In the genomic region with DNA sequence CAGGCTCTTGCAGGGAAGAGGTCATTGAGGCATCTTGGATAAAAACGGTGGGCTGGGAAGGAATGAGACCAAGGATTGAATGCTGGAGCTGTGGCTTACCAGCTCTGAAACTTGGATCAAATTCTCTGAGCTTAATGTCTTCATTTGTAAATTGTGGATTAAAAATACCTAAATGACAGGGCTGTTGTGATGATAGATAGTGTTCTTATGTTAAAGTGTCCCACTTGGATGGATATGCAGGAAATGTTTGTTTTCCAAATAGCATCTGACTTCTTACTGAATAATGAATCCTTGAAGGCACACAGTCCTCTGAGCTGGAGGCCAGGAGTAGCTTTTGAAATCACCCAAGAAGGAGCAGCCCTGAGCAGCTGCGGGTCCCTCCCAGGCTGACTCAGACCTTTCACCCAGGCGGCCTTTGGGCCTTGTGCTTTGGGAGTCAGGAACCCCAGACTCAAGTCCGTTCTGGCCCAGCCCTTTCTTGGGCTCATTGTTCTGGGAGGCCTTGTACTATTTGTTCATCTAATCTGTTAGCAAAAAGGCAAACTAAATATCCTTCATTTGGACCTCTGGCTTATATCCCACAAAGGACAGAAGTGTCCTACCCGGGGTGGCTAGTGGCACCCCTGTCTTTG, we compare ENCODE assay signal across 19 cellular contexts.
A peak's percentile ranks its signal among the peaks of the same experiment; 100 is the strongest.
DNase-seq lines count a peak whose midpoint lies in the region; ATAC-seq and TF ChIP-seq lines count a peak whose summit lies in the region.
"Had no signal": no experiment of that assay in that cellular context is flagged by ENCODE, and none has a peak within 500 bp of the region (broad histone marks: within the 10 kb centered on the region; RNA-seq: fewer than 3 reads in every experiment).

No MANE protein-coding gene starts in this region.

- H3K9ac ChIP-seq in mammary epithelial cell (ENCODE audit: insufficient read depth, low read length) (no peak overlapping the region), fibroblast of lung (ENCODE audit: insufficient read depth, low read length) (no peak overlapping the region), mesendoderm (ENCODE audit: low read length) (no peak overlapping the region)
- H3K9ac ChIP-seq: SK-N-SH had no signal

- DNase-seq in MCF 10A (ENCODE audit: unreplicated experiment) (peak; percentile 35), mammary epithelial cell (no peak), fibroblast of lung (ENCODE audit: low read depth in 2 of 2) (peak; percentile 9 to 60), mesendoderm (no peak), uterus (peak; percentile 50 to 55), T-helper 17 cell (no peak)
- no peak for DNase-seq in stimulated activated CD4-positive, alpha-beta T cell treated with anti-CD3 and anti-CD28 coated beads, Interleukin-2, amount 100 ng/mL, for 48 hours
- DNase-seq: activated CD4-positive, alpha-beta T cell treated with anti-CD3 and anti-CD28 coated beads, Interleukin-2, amount 10 ng/mL, durations not matched to agents 7 days and 5 days; activated T-cell treated with anti-CD3 and anti-CD28 coated beads for 4 hours; DMS79 treated with DMSO at 0.1 percent for 48 hours; glutamatergic neuron; NCI-H1930; NCI-H524; posterior cingulate gyrus; SK-N-SH had no signal

- peak overlapping the region; percentile 35 for H3K56ac ChIP-seq in mesendoderm (ENCODE audit: low read length)

- H3K27me3 ChIP-seq in mammary epithelial cell (ENCODE audit: insufficient read depth, low read length) (no peaks in the 10 kb centered on the region), fibroblast of lung (ENCODE audit: control insufficient read depth, insufficient read depth, low read length) (no peaks in the 10 kb centered on the region), mesendoderm (ENCODE audit: insufficient read depth, low read length, poor library complexity) (no peaks in the 10 kb centered on the region), uterus (no peaks in the 10 kb centered on the region)

- no peaks in the 10 kb centered on the region for H3K79me1 ChIP-seq in mesendoderm (ENCODE audit: low read length)

- 49% methylated on average over 5 of the region's 5 CpGs for WGBS in mammary epithelial cell (ENCODE audit: low coverage, missing lambda C conversion rate)
- WGBS in mesendoderm (ENCODE audit: extremely low coverage, insufficient coverage, low lambda C conversion rate) = no CpG with 5 or more reads among the region's 5 CpGs

- no peaks in the 10 kb centered on the region for H3K9me3 Mint-ChIP-seq in MCF 10A (ENCODE audit: unreplicated experiment)
- H3K9me3 Mint-ChIP-seq in stimulated activated memory B cell treated with anti-CD40 and anti-IgM and Interleukin-4, amounts not matched to agents 10 μg/mL and 1 μg/mL and 100 μg/mL, for 72 hours = no peaks in the 10 kb centered on the region
- H3K9me3 Mint-ChIP-seq: activated CD4-positive, alpha-beta T cell treated with anti-CD3 and anti-CD28 coated beads, Interleukin-2, amount 10 ng/mL, durations not matched to agents 7 days and 5 days; activated naive CD4-positive, alpha-beta T cell treated with anti-CD3 and anti-CD28 coated beads, Interleukin-2, amount 50 U/mL, for 24 hours had no signal

- ATAC-seq in T-helper 17 cell = no peak
- no peak for ATAC-seq in stimulated activated memory B cell treated with anti-CD40 and anti-IgM and Interleukin-4, amounts not matched to agents 10 μg/mL and 1 μg/mL and 100 μg/mL, for 72 hours

- H2BK120ac ChIP-seq in mesendoderm (ENCODE audit: low read depth, low read length) = peak overlapping the region; percentile 86

- peaks cover 5% of the 10 kb centered on the region for H3K4me1 Mint-ChIP-seq in MCF 10A (ENCODE audit: insufficient read depth, unreplicated experiment)
- H3K4me1 Mint-ChIP-seq in T-helper 17 cell = peaks cover 7% of the 10 kb centered on the region
- H3K4me1 Mint-ChIP-seq in stimulated activated memory B cell treated with anti-CD40 and anti-IgM and Interleukin-4, amounts not matched to agents 10 μg/mL and 1 μg/mL and 100 μg/mL, for 72 hours = peaks cover 6% of the 10 kb centered on the region
- H3K4me1 Mint-ChIP-seq: activated CD4-positive, alpha-beta T cell treated with anti-CD3 and anti-CD28 coated beads, Interleukin-2, amount 10 ng/mL, durations not matched to agents 7 days and 5 days had no signal

- H3K4me3 Mint-ChIP-seq in MCF 10A (ENCODE audit: unreplicated experiment) (no peak overlapping the region), T-helper 17 cell (no peak overlapping the region)
- H3K4me3 Mint-ChIP-seq in stimulated activated memory B cell treated with anti-CD40 and anti-IgM and Interleukin-4, amounts not matched to agents 10 μg/mL and 1 μg/mL and 100 μg/mL, for 72 hours = no peak overlapping the region
- H3K4me3 Mint-ChIP-seq: activated CD4-positive, alpha-beta T cell treated with anti-CD3 and anti-CD28 coated beads, Interleukin-2, amount 10 ng/mL, durations not matched to agents 7 days and 5 days; activated naive CD4-positive, alpha-beta T cell treated with anti-CD3 and anti-CD28 coated beads, Interleukin-2, amount 50 U/mL, for 24 hours; CD14-positive monocyte had no signal

- no peak overlapping the region for H4K8ac ChIP-seq in mesendoderm (ENCODE audit: low read depth, low read length)

- no peaks in the 10 kb centered on the region for H3K79me2 ChIP-seq in mammary epithelial cell (ENCODE audit: insufficient read depth, low read length)
- no peaks in the 10 kb centered on the region for H3K79me2 ChIP-seq in fibroblast of lung (ENCODE audit: control insufficient read depth, insufficient read depth, low read length)
- no peaks in the 10 kb centered on the region for H3K79me2 ChIP-seq in mesendoderm (ENCODE audit: control insufficient read depth, insufficient read depth, low read length)

- H3K4me1 ChIP-seq in mammary epithelial cell (ENCODE audit: insufficient read depth, low read length) (no peaks in the 10 kb centered on the region), fibroblast of lung (ENCODE audit: control insufficient read depth, extremely low read depth, insufficient read depth, low read length) (no peaks in the 10 kb centered on the region), mesendoderm (ENCODE audit: control insufficient read depth, low read depth, low read length) (peaks cover 5% of the 10 kb centered on the region), uterus (no peaks in the 10 kb centered on the region)

- H3K4me2 ChIP-seq in mammary epithelial cell (ENCODE audit: insufficient read depth, low read depth, low read length) = no peak overlapping the region
- H3K4me2 ChIP-seq in fibroblast of lung (ENCODE audit: extremely low read depth, insufficient read depth, low read length) = no peak overlapping the region
- no peak overlapping the region for H3K4me2 ChIP-seq in mesendoderm (ENCODE audit: low read length)
- H3K4me2 ChIP-seq: SK-N-SH had no signal

- H3K27ac Mint-ChIP-seq in MCF 10A (ENCODE audit: low read depth, unreplicated experiment) (peak overlapping the region; percentile 6), T-helper 17 cell (no peak overlapping the region)
- H3K27ac Mint-ChIP-seq in stimulated activated memory B cell treated with anti-CD40 and anti-IgM and Interleukin-4, amounts not matched to agents 10 μg/mL and 1 μg/mL and 100 μg/mL, for 72 hours = no peak overlapping the region
- H3K27ac Mint-ChIP-seq: activated CD4-positive, alpha-beta T cell treated with anti-CD3 and anti-CD28 coated beads, Interleukin-2, amount 10 ng/mL, durations not matched to agents 7 days and 5 days; activated naive CD4-positive, alpha-beta T cell treated with anti-CD3 and anti-CD28 coated beads, Interleukin-2, amount 50 U/mL, for 24 hours had no signal

- no peak overlapping the region for H4K5ac ChIP-seq in mesendoderm (ENCODE audit: low read length)

- TF ChIP-seq CTCF in MCF 10A (IDR thresholded peaks at IDR 0.05; ENCODE audit: unreplicated experiment) (no peak), mammary epithelial cell (conservative IDR thresholded peaks at IDR 0.05 in 1 of 2, IDR thresholded peaks at IDR 0.05 in 1 of 2; ENCODE audit: extremely low read depth in 1 of 2, insufficient read depth in 1 of 2, low read depth in 1 of 2, low read length in 2 of 2) (no peak), fibroblast of lung (conservative IDR thresholded peaks at IDR 0.05 in 1 of 2, IDR thresholded peaks at IDR 0.05 in 1 of 2; ENCODE audit: low read depth in 1 of 2, low read length in 2 of 2) (no peak), uterus (IDR thresholded peaks at IDR 0.05) (no peak)

- H3K9me3 ChIP-seq in mammary epithelial cell (replicated peaks; ENCODE audit: insufficient read depth, low read length) (no peaks in the 10 kb centered on the region), fibroblast of lung (ENCODE audit: control insufficient read depth, insufficient read depth, low read depth, low read length) (no peaks in the 10 kb centered on the region), uterus (no peaks in the 10 kb centered on the region), T-helper 17 cell (ENCODE audit: control insufficient read depth, low read length, poor library complexity, severe bottlenecking) (no peaks in the 10 kb centered on the region)
- H3K9me3 ChIP-seq: SK-N-SH had no signal

- no peaks in the 10 kb centered on the region for H3K36me3 ChIP-seq in mammary epithelial cell (ENCODE audit: insufficient read depth, low read length)
- no peaks in the 10 kb centered on the region for H3K36me3 ChIP-seq in fibroblast of lung (ENCODE audit: control insufficient read depth, insufficient read depth, low read length)
- no peaks in the 10 kb centered on the region for H3K36me3 ChIP-seq in mesendoderm (ENCODE audit: control insufficient read depth, insufficient read depth, low read length)
- no peaks in the 10 kb centered on the region for H3K36me3 ChIP-seq in uterus

- in situ Hi-C loops in mammary epithelial cell (cut with MboI; ENCODE audit: low sequenced_read_pairs in 2 of 2) = no loop called here

- H3K36me3 Mint-ChIP-seq in MCF 10A (ENCODE audit: insufficient read depth, unreplicated experiment) (no peaks in the 10 kb centered on the region), T-helper 17 cell (ENCODE audit: low read depth) (no peaks in the 10 kb centered on the region)
- no peaks in the 10 kb centered on the region for H3K36me3 Mint-ChIP-seq in stimulated activated memory B cell treated with anti-CD40 and anti-IgM and Interleukin-4, amounts not matched to agents 10 μg/mL and 1 μg/mL and 100 μg/mL, for 72 hours
- H3K36me3 Mint-ChIP-seq: activated naive CD4-positive, alpha-beta T cell treated with anti-CD3 and anti-CD28 coated beads, Interleukin-2, amount 50 U/mL, for 24 hours; CD14-positive monocyte had no signal

- no peak overlapping the region for H3K27ac ChIP-seq in mammary epithelial cell (ENCODE audit: insufficient read depth, low read depth, low read length)
- H3K27ac ChIP-seq in fibroblast of lung (ENCODE audit: insufficient read depth, low read length) = no peak overlapping the region
- H3K27ac ChIP-seq in mesendoderm (ENCODE audit: low read depth, low read length) = no peak overlapping the region
- peak overlapping the region; percentile 68 to 73 for H3K27ac ChIP-seq in uterus
- H3K27ac ChIP-seq: 22Rv1 had no signal

- BruUV-seq in MCF 10A (replicated peaks; lab: Mats Ljungman, UMichigan) = no TSS peak
- BruUV-seq in mammary epithelial cell (replicated peaks; lab: Mats Ljungman, UMichigan) = no TSS peak

- peak overlapping the region; percentile 61 for H3K18ac ChIP-seq in mesendoderm (ENCODE audit: low read length)

- CTCF ChIA-PET in MCF 10A (lab: Yijun Ruan, JAX) = interaction anchor here (0.9 to 4.2 kb wide), 5 partner anchors 11 to 570 kb away, joined by 3 to 12 read pairs (median 3); no protein-coding TSS in a partner anchor
- CTCF ChIA-PET in mammary epithelial cell (lab: Charles Lee; ENCODE audit: low non-redundant PET) = interaction anchor here (0.6 kb wide), 1 partner anchor 184 kb away, joined by 6 read pairs; no protein-coding TSS in a partner anchor

- H2BK15ac ChIP-seq in mesendoderm (replicated peaks; ENCODE audit: low read depth) = peak overlapping the region; percentile 14

- dilution Hi-C loops in mammary epithelial cell (cut with HindIII; ENCODE audit: low sequenced_read_pairs) = no loop called here

- no peak overlapping the region for H3K4me3 ChIP-seq in mammary epithelial cell (replicated peaks in 1 of 3; ENCODE audit: insufficient read depth in 1 of 3, low read depth in 2 of 3, low read length in 3 of 3)
- no peak overlapping the region for H3K4me3 ChIP-seq in fibroblast of lung (replicated peaks in 1 of 4; ENCODE audit: control extremely low read depth in 1 of 4, insufficient read depth in 1 of 4, low read depth in 3 of 4, low read length in 4 of 4)
- no peak overlapping the region for H3K4me3 ChIP-seq in mesendoderm (ENCODE audit: low read length)
- H3K4me3 ChIP-seq in uterus = no peak overlapping the region

- intact Hi-C loops in MCF 10A (cut with micrococcal nuclease) (loop anchor here (10.0 kb wide), 1 partner anchor 168 kb away; the partner anchor contains the start of gene GATA6), mammary epithelial cell (cut with micrococcal nuclease) (loop anchor here (2.0 to 10.0 kb wide), 2 partner anchors 172 to 378 kb away; partner anchors contain the start of gene GATA6), uterus (cut with DNase I; ENCODE audit: low total_unique reads) (no loop called here)

- no peaks in the 10 kb centered on the region for H3K27me3 Mint-ChIP-seq in MCF 10A (ENCODE audit: insufficient read depth, unreplicated experiment)
- peaks cover 17% of the 10 kb centered on the region for H3K27me3 Mint-ChIP-seq in T-helper 17 cell
- H3K27me3 Mint-ChIP-seq in stimulated activated memory B cell treated with anti-CD40 and anti-IgM and Interleukin-4, amounts not matched to agents 10 μg/mL and 1 μg/mL and 100 μg/mL, for 72 hours = peaks cover 15% of the 10 kb centered on the region
- H3K27me3 Mint-ChIP-seq: activated CD4-positive, alpha-beta T cell treated with anti-CD3 and anti-CD28 coated beads, Interleukin-2, amount 10 ng/mL, durations not matched to agents 7 days and 5 days had no signal

- no peak for TF ChIP-seq POLR2A in uterus (IDR thresholded peaks at IDR 0.05)

- POLR2A ChIA-PET in MCF 10A (lab: Yijun Ruan, JAX) = interaction anchor here (1.0 to 1.9 kb wide), 2 partner anchors 9 to 36 kb away, joined by 3 to 5 read pairs; no protein-coding TSS in a partner anchor

- peak overlapping the region; percentile 44 for H2AK5ac ChIP-seq in mesendoderm (ENCODE audit: low read length)

- H2BK5ac ChIP-seq in mesendoderm (ENCODE audit: low read length) = peak overlapping the region; percentile 35

- no peaks in the 10 kb centered on the region for H4K20me1 ChIP-seq in mammary epithelial cell (ENCODE audit: insufficient read depth, low read length)
- no peaks in the 10 kb centered on the region for H4K20me1 ChIP-seq in fibroblast of lung (ENCODE audit: control insufficient read depth, extremely low read depth, insufficient read depth, low read length)

- H2AFZ ChIP-seq in mammary epithelial cell (ENCODE audit: low read depth, low read length) (no peak overlapping the region), fibroblast of lung (ENCODE audit: low read length) (no peak overlapping the region)

- peak overlapping the region; percentile 18 for H3K4ac ChIP-seq in mesendoderm (ENCODE audit: low read depth, low read length)

- H3K23ac ChIP-seq in mesendoderm (ENCODE audit: low read length) = no peak overlapping the region

Comparison
In these comparisons a context has a peak if more than half of its experiments do, and no peak if none do; other contexts are left out.
1. DNase-seq: peak in MCF 10A (single experiment), fibroblast of lung (2 of 2) and uterus (2 of 2); none in mammary epithelial cell (single experiment), mesendoderm (single experiment), T-helper 17 cell (0 of 3) and stimulated activated CD4-positive, alpha-beta T cell treated with anti-CD3 and anti-CD28 coated beads, Interleukin-2, amount 100 ng/mL, for 48 hours (0 of 2).
2. H3K27ac ChIP-seq: peak in uterus (2 of 2); none in mammary epithelial cell (single experiment), fibroblast of lung (single experiment) and mesendoderm (single experiment).